In the genomic region with DNA sequence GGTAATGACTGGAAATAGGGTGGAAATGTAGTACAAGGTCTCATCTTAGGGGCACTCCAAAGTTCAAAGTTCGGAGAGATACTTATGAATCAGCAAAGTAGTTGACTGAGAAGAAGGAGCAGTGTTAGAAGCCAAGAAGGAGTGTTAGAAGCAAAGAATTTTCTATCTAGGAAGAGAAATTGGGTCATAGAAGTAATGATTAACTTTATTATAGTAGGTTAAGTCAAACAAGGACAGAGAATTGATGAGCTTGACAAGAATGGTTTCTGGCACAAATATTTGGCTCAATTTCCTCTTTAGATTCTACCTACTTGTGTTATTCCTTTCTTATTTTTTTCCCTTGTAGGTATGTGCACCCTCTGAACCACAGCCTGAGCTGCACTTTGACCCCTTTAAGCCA, we compare ENCODE assay signal across 28 cellular contexts.
"Had no signal": no experiment of that assay in that cellular context is flagged by ENCODE, and none has a peak within 500 bp of the region (broad histone marks: within the 10 kb centered on the region; RNA-seq: fewer than 3 reads in every experiment).

No MANE protein-coding gene starts in this region.

- H3K9me3 ChIP-seq: body of pancreas, esophagus squamous epithelium, gastroesophageal sphincter had no signal

- H3K27ac Mint-ChIP-seq: activated CD4-positive, alpha-beta memory T cell treated with anti-CD3 and anti-CD28 coated beads, Interleukin-2, amount 10 ng/mL, durations not matched to agents 7 days and 5 days; activated CD4-positive, alpha-beta T cell treated with anti-CD3 and anti-CD28 coated beads, Interleukin-2, amount 10 ng/mL, durations not matched to agents 7 days and 5 days; activated naive CD4-positive, alpha-beta T cell treated with anti-CD3 and anti-CD28 coated beads for 36 hours; activated naive CD4-positive, alpha-beta T cell treated with anti-CD3 and anti-CD28 coated beads, Interleukin-2, amount 50 U/mL, for 24 hours; activated naive CD8-positive, alpha-beta T cell treated with anti-CD3 and anti-CD28 coated beads for 36 hours; activated naive CD8-positive, alpha-beta T cell treated with anti-CD3 and anti-CD28 coated beads, Interleukin-2, amount 50 U/mL, for 24 hours; activated T-helper 2 cell treated with anti-CD3 and anti-CD28 coated beads, Interferon-gamma antibody, Interleukin-2, Interleukin-4, amounts not matched to agents 10 μg/mL and 5 μg/mL and 100 μg/mL, durations not matched to agents 14 hours and 24 hours and 36 hours; effector memory CD8-positive, alpha-beta T cell; WTC11 had no signal

- FAIRE-seq: colon had no signal

- H3K9me3 Mint-ChIP-seq: activated naive CD4-positive, alpha-beta T cell treated with anti-CD3 and anti-CD28 coated beads, Interleukin-2, amount 50 U/mL, for 24 hours had no signal

- H3K4me1 Mint-ChIP-seq: activated CD4-positive, alpha-beta memory T cell treated with anti-CD3 and anti-CD28 coated beads, Interleukin-2, amount 10 ng/mL, durations not matched to agents 7 days and 5 days; activated CD4-positive, alpha-beta T cell treated with anti-CD3 and anti-CD28 coated beads, Interleukin-2, amount 10 ng/mL, durations not matched to agents 7 days and 5 days; activated naive CD4-positive, alpha-beta T cell treated with anti-CD3 and anti-CD28 coated beads, Interleukin-2, amount 50 U/mL, for 24 hours; activated naive CD8-positive, alpha-beta T cell treated with anti-CD3 and anti-CD28 coated beads for 36 hours; activated naive CD8-positive, alpha-beta T cell treated with anti-CD3 and anti-CD28 coated beads, Interleukin-2, amount 50 U/mL, for 24 hours had no signal

- ATAC-seq: activated naive CD8-positive, alpha-beta T cell treated with anti-CD3 and anti-CD28 coated beads, Interleukin-2, amount 50 U/mL, for 24 hours; activated T-cell treated with anti-CD3 and anti-CD28 coated beads, Interleukin-2, amount 50 U/mL, for 4 hours; body of pancreas; effector memory CD8-positive, alpha-beta T cell; gastroesophageal sphincter; WTC11 had no signal

- DNase-seq: activated CD4-positive, alpha-beta memory T cell treated with anti-CD3 and anti-CD28 coated beads, Interleukin-2, amount 10 ng/mL, durations not matched to agents 7 days and 5 days; activated CD4-positive, alpha-beta T cell treated with anti-CD3 and anti-CD28 coated beads for 1 hour; activated CD4-positive, alpha-beta T cell treated with anti-CD3 and anti-CD28 coated beads for 4 hours; activated CD4-positive, alpha-beta T cell treated with anti-CD3 and anti-CD28 coated beads, Interleukin-2, amount 10 ng/mL, durations not matched to agents 7 days and 5 days; activated CD4-positive, alpha-beta T cell treated with anti-CD3 and anti-CD28 coated beads, Interleukin-2, amount 50 U/mL, for 4 hours; activated effector memory CD4-positive, alpha-beta T cell treated with anti-CD3 and anti-CD28 coated beads, Interleukin-2, amount 50 U/mL, for 16 hours; activated naive CD4-positive, alpha-beta T cell treated with anti-CD3 and anti-CD28 coated beads for 36 hours; activated naive CD8-positive, alpha-beta T cell treated with anti-CD3 and anti-CD28 coated beads for 36 hours; activated naive CD8-positive, alpha-beta T cell treated with anti-CD3 and anti-CD28 coated beads, Interleukin-2, amount 50 U/mL, for 24 hours; activated T-cell treated with anti-CD3 and anti-CD28 coated beads, Interleukin-2, amount 50 U/mL, for 4 hours; adrenal gland; amygdala; aorta; body of pancreas; caudate nucleus; cortex of kidney; dermis blood vessel endothelial cell; effector CD4-positive, alpha-beta T cell; effector memory CD8-positive, alpha-beta T cell; esophagus squamous epithelium; foreskin melanocyte; T-helper 2 cell had no signal

- H3K36me3 ChIP-seq: adrenal gland, esophagus squamous epithelium, gastroesophageal sphincter had no signal

- H3K36me3 Mint-ChIP-seq: activated naive CD4-positive, alpha-beta T cell treated with anti-CD3 and anti-CD28 coated beads, Interleukin-2, amount 50 U/mL, for 24 hours; activated naive CD8-positive, alpha-beta T cell treated with anti-CD3 and anti-CD28 coated beads for 36 hours; WTC11 had no signal

- H3K27me3 ChIP-seq: adrenal gland, body of pancreas, esophagus squamous epithelium had no signal

- H3K27ac ChIP-seq: adrenal gland, body of pancreas, esophagus squamous epithelium, gastroesophageal sphincter, VCaP had no signal

- H3K4me3 Mint-ChIP-seq: activated CD4-positive, alpha-beta memory T cell treated with anti-CD3 and anti-CD28 coated beads, Interleukin-2, amount 10 ng/mL, durations not matched to agents 7 days and 5 days; activated CD4-positive, alpha-beta T cell treated with anti-CD3 and anti-CD28 coated beads, Interleukin-2, amount 10 ng/mL, durations not matched to agents 7 days and 5 days; activated naive CD4-positive, alpha-beta T cell treated with anti-CD3 and anti-CD28 coated beads for 36 hours; activated naive CD4-positive, alpha-beta T cell treated with anti-CD3 and anti-CD28 coated beads, Interleukin-2, amount 50 U/mL, for 24 hours; activated naive CD8-positive, alpha-beta T cell treated with anti-CD3 and anti-CD28 coated beads for 36 hours; activated naive CD8-positive, alpha-beta T cell treated with anti-CD3 and anti-CD28 coated beads, Interleukin-2, amount 50 U/mL, for 24 hours; activated T-cell treated with anti-CD3 and anti-CD28 coated beads, Interleukin-2, amount 50 U/mL, for 4 hours; effector memory CD8-positive, alpha-beta T cell; WTC11 had no signal

- H3K4me1 ChIP-seq: adrenal gland, body of pancreas, esophagus squamous epithelium, gastroesophageal sphincter had no signal

- H3K4me3 ChIP-seq: adrenal gland, body of pancreas, esophagus squamous epithelium, gastroesophageal sphincter had no signal

- H3K27me3 Mint-ChIP-seq: activated CD4-positive, alpha-beta memory T cell treated with anti-CD3 and anti-CD28 coated beads, Interleukin-2, amount 10 ng/mL, durations not matched to agents 7 days and 5 days; activated CD4-positive, alpha-beta T cell treated with anti-CD3 and anti-CD28 coated beads, Interleukin-2, amount 10 ng/mL, durations not matched to agents 7 days and 5 days; activated naive CD4-positive, alpha-beta T cell treated with anti-CD3 and anti-CD28 coated beads, Interleukin-2, amount 50 U/mL, for 24 hours; activated naive CD8-positive, alpha-beta T cell treated with anti-CD3 and anti-CD28 coated beads for 36 hours; activated naive CD8-positive, alpha-beta T cell treated with anti-CD3 and anti-CD28 coated beads, Interleukin-2, amount 50 U/mL, for 24 hours; effector memory CD8-positive, alpha-beta T cell had no signal
